In the genomic region with DNA sequence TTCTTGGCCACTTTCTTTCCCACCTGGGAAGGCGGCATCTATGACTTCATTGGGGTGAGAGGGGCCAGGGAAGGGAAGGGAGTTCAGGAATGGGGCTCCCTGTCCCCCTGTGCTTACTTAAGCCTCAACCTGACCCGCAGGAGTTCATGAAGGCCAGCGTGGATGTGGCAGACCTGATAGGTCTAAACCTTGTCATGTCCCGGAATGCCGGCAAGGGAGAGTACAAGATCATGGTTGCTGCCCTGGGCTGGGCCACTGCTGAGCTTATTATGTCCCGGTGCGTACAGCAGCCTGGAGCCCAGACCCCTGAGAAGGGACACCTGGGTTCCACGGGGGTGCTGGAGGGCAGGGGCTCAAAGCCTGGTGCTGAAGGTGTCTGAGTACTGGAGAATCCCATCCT, we compare ENCODE assay signal across 9 cellular contexts. TPM values are rescaled to one million over a fixed set of nuclear protein-coding genes. Genes with fewer than 3 reads are reported as not detected.
DNase-seq lines count a peak whose midpoint lies in the region; ATAC-seq and TF ChIP-seq lines count a peak whose summit lies in the region.
"Had no signal": no experiment of that assay in that cellular context is flagged by ENCODE, and none has a peak within 500 bp of the region (broad histone marks: within the 10 kb centered on the region; RNA-seq: fewer than 3 reads in every experiment).

No MANE protein-coding gene starts in this region.

- H3K4me1 ChIP-seq in tibial nerve = peaks cover 0 to 37% (median 15%) of the 10 kb centered on the region in 4 donors

- no peaks in the 10 kb centered on the region for H3K9me3 ChIP-seq in tibial nerve

- H3K27me3 ChIP-seq in kidney epithelial cell (ENCODE audit: control insufficient read depth, insufficient read depth, low read length) (no peaks in the 10 kb centered on the region), tibial nerve (no peaks in the 10 kb centered on the region)

- no peak for TF ChIP-seq POLR2A in tibial nerve (IDR thresholded peaks at IDR 0.05)

- peak overlapping the region in 1 of 4 donors; percentile 88 for H3K27ac ChIP-seq in tibial nerve

- TF ChIP-seq EP300 in tibial nerve (IDR thresholded peaks at IDR 0.05) = no peak

- 78 to 84% methylated on average over 8 of the region's 8 CpGs for WGBS in tibial nerve, 2 donors

- H3K27me3 Mint-ChIP-seq in activated naive CD4-positive, alpha-beta T cell treated with anti-CD3 and anti-CD28 coated beads, Interleukin-2, amount 10 ng/mL, durations not matched to agents 7 days and 5 days = no peaks in the 10 kb centered on the region

- no peak for ATAC-seq in activated naive CD4-positive, alpha-beta T cell treated with anti-CD3 and anti-CD28 coated beads, Interleukin-2, amount 50 U/mL, for 72 hours
- no peak for ATAC-seq in GM21619 (IDR thresholded peaks at IDR 0.05; ENCODE audit: unreplicated experiment)
- no peak for ATAC-seq in GM18498 (IDR thresholded peaks at IDR 0.05; ENCODE audit: unreplicated experiment)

- no peak for DNase-seq in activated naive CD4-positive, alpha-beta T cell treated with anti-CD3 and anti-CD28 coated beads, Interleukin-2, amount 10 ng/mL, durations not matched to agents 7 days and 5 days
- DNase-seq in activated naive CD4-positive, alpha-beta T cell treated with anti-CD3 and anti-CD28 coated beads, Interleukin-2, amount 50 U/mL, for 16 hours = no peak
- DNase-seq in activated naive CD4-positive, alpha-beta T cell treated with anti-CD3 and anti-CD28 coated beads, Interleukin-2, amount 50 U/mL, for 72 hours (ENCODE audit: low spot score in 2 of 2) = no peak
- no peak for DNase-seq in kidney epithelial cell (ENCODE audit: low read depth)
- no peak for DNase-seq in tibial nerve (ENCODE audit: low spot score in 2 of 2)
- DNase-seq in stimulated activated CD4-positive, alpha-beta T cell treated with anti-CD3 and anti-CD28 coated beads, Interleukin-2, amount 100 ng/mL, for 24 hours = no peak
- DNase-seq: DMS153 had no signal

- H3K4me3 Mint-ChIP-seq in activated naive CD4-positive, alpha-beta T cell treated with anti-CD3 and anti-CD28 coated beads, Interleukin-2, amount 10 ng/mL, durations not matched to agents 7 days and 5 days = peak overlapping the region; percentile 87

- TF ChIP-seq CTCF in kidney epithelial cell (IDR thresholded peaks at IDR 0.05; ENCODE audit: insufficient read depth, low read length, poor library complexity, severe bottlenecking) = no peak
- no peak for TF ChIP-seq CTCF in tibial nerve (IDR thresholded peaks at IDR 0.05)

- H3K36me3 Mint-ChIP-seq in activated naive CD4-positive, alpha-beta T cell treated with anti-CD3 and anti-CD28 coated beads, Interleukin-2, amount 10 ng/mL, durations not matched to agents 7 days and 5 days = peaks cover 10% of the 10 kb centered on the region
- peaks cover 14 to 17% of the 10 kb centered on the region in 2 donors for H3K36me3 Mint-ChIP-seq in activated naive CD4-positive, alpha-beta T cell treated with anti-CD3 and anti-CD28 coated beads, Interleukin-2, amount 50 U/mL, for 72 hours

- peak overlapping the region; percentile 83 for H3K27ac Mint-ChIP-seq in activated naive CD4-positive, alpha-beta T cell treated with anti-CD3 and anti-CD28 coated beads, Interleukin-2, amount 10 ng/mL, durations not matched to agents 7 days and 5 days
- peak overlapping the region; percentile 92 to 98 for H3K27ac Mint-ChIP-seq in activated naive CD4-positive, alpha-beta T cell treated with anti-CD3 and anti-CD28 coated beads, Interleukin-2, amount 50 U/mL, for 72 hours

- H3K9me3 Mint-ChIP-seq in activated naive CD4-positive, alpha-beta T cell treated with anti-CD3 and anti-CD28 coated beads, Interleukin-2, amount 10 ng/mL, durations not matched to agents 7 days and 5 days = no peaks in the 10 kb centered on the region
- no peaks in the 10 kb centered on the region for H3K9me3 Mint-ChIP-seq in activated naive CD4-positive, alpha-beta T cell treated with anti-CD3 and anti-CD28 coated beads, Interleukin-2, amount 50 U/mL, for 72 hours

- peaks cover 3% of the 10 kb centered on the region for H3K36me3 ChIP-seq in kidney epithelial cell (ENCODE audit: control insufficient read depth, insufficient read depth, low read length)
- peaks cover 0 to 60% (median 0%) of the 10 kb centered on the region in 3 donors for H3K36me3 ChIP-seq in tibial nerve

- peak overlapping the region; percentile 79 for H3K4me3 ChIP-seq in kidney epithelial cell (ENCODE audit: low read depth, low read length)
- peak overlapping the region; percentile 56 to 98 (median 80) for H3K4me3 ChIP-seq in tibial nerve

- CTCF ChIA-PET in activated naive CD4-positive, alpha-beta T cell treated with anti-CD3 and anti-CD28 coated beads, Interleukin-2, amount 10 ng/mL, durations not matched to agents 7 days and 5 days (lab: Charles Lee) = interaction anchor here (0.7 kb wide), 1 partner anchor 407 kb away, joined by 3 read pairs; no protein-coding TSS in a partner anchor

- H3K4me1 Mint-ChIP-seq in activated naive CD4-positive, alpha-beta T cell treated with anti-CD3 and anti-CD28 coated beads, Interleukin-2, amount 10 ng/mL, durations not matched to agents 7 days and 5 days = peaks cover 36% of the 10 kb centered on the region

RNA-seq across cellular contexts. Expression of gene TMEM147, which starts 1.1 kb away (rescaled TPM):
- 10 to 100 TPM; 44.1 to 69.1 TPM for total RNA-seq in activated naive CD4-positive, alpha-beta T cell treated with anti-CD3 and anti-CD28 coated beads, Interleukin-2, amount 50 U/mL, for 72 hours
- total RNA-seq in kidney epithelial cell (160 and 166 TPM in 2 replicates), tibial nerve (100 to 1,000 TPM in 1 of 4 donors, 10 to 100 TPM in 3; 63.8 to 103 (median 68.2) TPM)

RNA-seq across cellular contexts. Expression of gene GAPDHS, which starts 13.3 kb away (rescaled TPM):
- total RNA-seq in activated naive CD4-positive, alpha-beta T cell treated with anti-CD3 and anti-CD28 coated beads, Interleukin-2, amount 50 U/mL, for 72 hours = not detected
- total RNA-seq in kidney epithelial cell (not detected in 2 replicates), tibial nerve (not detected)

RNA-seq across cellular contexts. Expression of gene ATP4A, which starts 16.9 kb away (rescaled TPM):
- not detected for total RNA-seq in activated naive CD4-positive, alpha-beta T cell treated with anti-CD3 and anti-CD28 coated beads, Interleukin-2, amount 50 U/mL, for 72 hours
- not detected in 2 replicates for total RNA-seq in kidney epithelial cell
- total RNA-seq in tibial nerve = under 1 TPM in 1 of 4 donors, not detected in 3; 0.63 TPM

RNA-seq across cellular contexts. Expression of gene SBSN, which starts 18.4 kb away (rescaled TPM):
- total RNA-seq in activated naive CD4-positive, alpha-beta T cell treated with anti-CD3 and anti-CD28 coated beads, Interleukin-2, amount 50 U/mL, for 72 hours = not detected
- total RNA-seq in kidney epithelial cell (not detected in 2 replicates), tibial nerve (not detected)

RNA-seq across cellular contexts. Expression of gene DMKN, which starts 33.1 kb away (rescaled TPM):
- 1 to 10 TPM in 1 of 2 donors, under 1 TPM in 1; 0.46 to 3.6 TPM for total RNA-seq in activated naive CD4-positive, alpha-beta T cell treated with anti-CD3 and anti-CD28 coated beads, Interleukin-2, amount 50 U/mL, for 72 hours
- total RNA-seq in kidney epithelial cell = 219 and 266 TPM in 2 replicates
- total RNA-seq in tibial nerve = 10 to 100 TPM in 3 of 4 donors, 1 to 10 TPM in 1; 8.2 to 33.5 (median 26.5) TPM
